ENCODE assay signal across 8 cellular contexts in the genomic region with DNA sequence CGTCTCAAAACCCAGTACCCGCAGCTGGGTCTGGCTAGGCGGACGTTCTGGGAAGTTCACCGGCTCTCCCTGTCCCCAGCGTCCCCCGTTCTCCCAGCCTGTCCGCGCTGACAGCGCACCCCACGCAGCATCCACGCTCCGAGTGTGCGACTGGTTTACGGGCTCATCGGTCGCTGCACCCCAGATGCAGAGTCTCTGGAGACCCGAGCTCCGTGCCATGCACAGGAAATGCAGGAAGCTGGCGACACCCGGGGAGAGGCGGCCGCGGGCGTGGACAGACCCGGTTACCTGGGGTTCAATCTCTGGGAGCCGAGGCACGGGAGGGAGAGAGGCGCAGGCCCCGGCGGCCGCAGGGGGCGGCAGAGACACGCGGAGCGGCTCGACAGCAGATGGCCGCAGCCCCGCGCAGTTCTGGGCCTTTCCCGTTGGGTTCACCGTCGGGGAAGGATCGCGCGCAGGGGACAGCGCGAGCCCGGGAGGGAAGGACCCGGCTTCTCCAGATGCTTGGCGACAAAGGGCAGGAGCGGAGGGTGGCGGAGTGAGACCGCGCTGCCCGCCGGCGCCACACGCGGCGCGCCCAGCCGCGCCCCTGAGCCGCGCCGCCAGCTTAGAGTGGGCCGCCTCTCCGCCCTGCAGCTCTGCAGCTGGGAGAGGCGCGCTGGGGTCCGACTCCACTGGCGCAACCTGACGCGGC. TPM values are rescaled to one million over a fixed set of nuclear protein-coding genes. Genes with fewer than 3 reads are reported as not detected.
DNase-seq lines count a peak whose midpoint lies in the region; ATAC-seq and TF ChIP-seq lines count a peak whose summit lies in the region.

No MANE protein-coding gene starts in this region.

- CTCF ChIA-PET in mammary epithelial cell (lab: Charles Lee; ENCODE audit: low non-redundant PET), result interaction anchor here (0.6 kb wide), 1 partner anchor 36 kb away, joined by 4 read pairs; the partner anchor contains the start of genes GDF9 and UQCRQ

- peak overlapping the region; percentile 33 for H3K9ac ChIP-seq in mammary epithelial cell (ENCODE audit: insufficient read depth, low read length)

- BruUV-seq in mammary epithelial cell (replicated peaks; lab: Mats Ljungman, UMichigan), result no TSS peak

- H3K27ac ChIP-seq in VCaP (peak overlapping the region; percentile 93), mammary epithelial cell (ENCODE audit: insufficient read depth, low read depth, low read length) (no peak overlapping the region)

- intact Hi-C loops in mammary epithelial cell (cut with micrococcal nuclease), result loop anchor here (1.0 kb wide), 2 partner anchors 36 to 53 kb away; partner anchors contain the start of genes GDF9 and UQCRQ

- no peaks in the 10 kb centered on the region for H3K9me3 ChIP-seq in mammary epithelial cell (replicated peaks; ENCODE audit: insufficient read depth, low read length)

- H3K79me2 ChIP-seq in mammary epithelial cell (ENCODE audit: insufficient read depth, low read length), result no peaks in the 10 kb centered on the region

- DNase-seq in DMS79 treated with DMSO at 0.1 percent for 48 hours (lab: John Stamatoyannopoulos, UW) (peak; percentile 31), DMS79 (lab: John Stamatoyannopoulos, UW) (no peak), NCI-H1694 (lab: John Stamatoyannopoulos, UW) (peak; percentile 21), mammary epithelial cell (peak; percentile 67), islet precursor cell (peak; percentile 85)
- peak; percentile 39 to 66 for DNase-seq in stimulated activated CD4-positive, alpha-beta T cell treated with anti-CD3 and anti-CD28 coated beads, Interleukin-15, amount 100 ng/mL, for 1 hour (ENCODE audit: low read depth in 1 of 2, low spot score in 1 of 2)

- H4K20me1 ChIP-seq in mammary epithelial cell (ENCODE audit: insufficient read depth, low read length), result no peaks in the 10 kb centered on the region

- peak overlapping the region; percentile 97 for H3K4me2 ChIP-seq in mammary epithelial cell (ENCODE audit: insufficient read depth, low read depth, low read length)

- in situ Hi-C loops in mammary epithelial cell (cut with MboI; ENCODE audit: low sequenced_read_pairs in 2 of 2), result loop anchor here (5.0 to 10.0 kb wide), 2 partner anchors 37 to 305 kb away; partner anchors contain the start of genes GDF9 (in 1 of the 2) and UQCRQ (in 1 of the 2)

- no peaks in the 10 kb centered on the region for H3K36me3 ChIP-seq in mammary epithelial cell (ENCODE audit: insufficient read depth, low read length)

- 0% methylated on average over 15 of the region's 75 CpGs for WGBS in mammary epithelial cell (ENCODE audit: low coverage, missing lambda C conversion rate)

- H3K4me1 ChIP-seq in mammary epithelial cell (ENCODE audit: insufficient read depth, low read length), result peaks cover 5% of the 10 kb centered on the region

- H2AFZ ChIP-seq in mammary epithelial cell (ENCODE audit: low read depth, low read length), result peak overlapping the region; percentile 89

- TF ChIP-seq CTCF in VCaP (conservative IDR thresholded peaks at IDR 0.05) (peak; percentile 92), mammary epithelial cell (conservative IDR thresholded peaks at IDR 0.05 in 1 of 2, IDR thresholded peaks at IDR 0.05 in 1 of 2; ENCODE audit: extremely low read depth in 1 of 2, insufficient read depth in 1 of 2, low read depth in 1 of 2, low read length in 2 of 2) (peak; percentile 77 to 97)

- peak; percentile 73 for ATAC-seq in HG02798 (IDR thresholded peaks at IDR 0.05; ENCODE audit: poor library complexity, unreplicated experiment)

- dilution Hi-C loops in mammary epithelial cell (cut with HindIII; ENCODE audit: low sequenced_read_pairs), result no loop called here

- H3K4me3 ChIP-seq in mammary epithelial cell (replicated peaks in 1 of 3; ENCODE audit: insufficient read depth in 1 of 3, low read depth in 2 of 3, low read length in 3 of 3), result peak overlapping the region; percentile 44 to 74 (median 71)

- no peaks in the 10 kb centered on the region for H3K27me3 ChIP-seq in mammary epithelial cell (ENCODE audit: insufficient read depth, low read length)

RNA-seq across cellular contexts. Expression of gene SHROOM1, which starts 0.6 kb away (rescaled TPM):
- 10 to 100 TPM in 1 of 2 donors, 1 to 10 TPM in 1; 4.7 to 13.0 TPM for total RNA-seq in mammary epithelial cell
- polyA plus RNA-seq in mammary epithelial cell, result 5.7 TPM
- polyA minus RNA-seq in mammary epithelial cell, result 0.31 TPM

RNA-seq across cellular contexts. Expression of gene SOWAHA, which starts 16.8 kb away (rescaled TPM):
- total RNA-seq in mammary epithelial cell, result not detected
- 0.07 TPM for polyA plus RNA-seq in mammary epithelial cell
- not detected for polyA minus RNA-seq in mammary epithelial cell

RNA-seq across cellular contexts. Expression of gene GDF9, which starts 36.4 kb away (rescaled TPM):
- total RNA-seq in mammary epithelial cell, result under 1 TPM; 0.50 to 0.66 TPM
- polyA plus RNA-seq in mammary epithelial cell, result 0.25 TPM
- not detected for polyA minus RNA-seq in mammary epithelial cell

RNA-seq across cellular contexts. Expression of gene UQCRQ, which starts 36.6 kb away (rescaled TPM):
- 100 to 1,000 TPM in 1 of 2 donors, 10 to 100 TPM in 1; 45.3 to 461 TPM for total RNA-seq in mammary epithelial cell
- 192 TPM for polyA plus RNA-seq in mammary epithelial cell
- polyA minus RNA-seq in mammary epithelial cell, result 19.3 TPM

RNA-seq across cellular contexts. Expression of gene LEAP2, which starts 43.6 kb away (rescaled TPM):
- total RNA-seq in mammary epithelial cell, result under 1 TPM; 0.17 to 0.80 TPM
- polyA plus RNA-seq in mammary epithelial cell, result 0.41 TPM
- not detected for polyA minus RNA-seq in mammary epithelial cell
